In genomic region chr11:124172076-124172475, GRCh38 we compare ENCODE assay signal across 1 cellular context.
TF ChIP-seq lines count a peak whose summit lies in the region.

No MANE protein-coding gene starts in this region.

TF ChIP-seq in K562, 482 proteins besides CTCF, POLR2A, EP300 and RAD21:
- TF ChIP-seq L3MBTL2 (IDR thresholded peaks at IDR 0.05): peak; percentile 47
- TF ChIP-seq PKNOX1 (IDR thresholded peaks at IDR 0.05): peak; percentile 96
- no peak for TF ChIP-seq NFATC3 (IDR thresholded peaks at IDR 0.05)
- no peak for TF ChIP-seq JUND (IDR thresholded peaks at IDR 0.05; ENCODE audit: borderline replicate concordance, low read depth, low read length)
- TF ChIP-seq JUND (tag; IDR thresholded peaks at IDR 0.05; ENCODE audit: borderline replicate concordance, low read depth, low read length): no peak
- TF ChIP-seq ZFP91 (CRISPR knock-in tag; IDR thresholded peaks at IDR 0.05): no peak
- peak; percentile 41; the same call in 1 of the 2 replicates for TF ChIP-seq MGA (IDR thresholded peaks at IDR 0.05)
- TF ChIP-seq PBX2 (CRISPR knock-in tag; IDR thresholded peaks at IDR 0.05; ENCODE audit: low read depth): 0 out of 2 replicates have a peak, but pooled peaks have one; percentile 25
- TF ChIP-seq PBX2 (tag; conservative IDR thresholded peaks at IDR 0.05; ENCODE audit: low read depth): peak; percentile 64
- no peak for TF ChIP-seq SMAD2 (IDR thresholded peaks at IDR 0.05; ENCODE audit: low read depth, low read length)
- TF ChIP-seq MNT (conservative IDR thresholded peaks at IDR 0.05): 0 out of 4 replicates have a peak, but pooled peaks of 1 of the 2 experiments have one; percentile 15
- TF ChIP-seq EP400 (IDR thresholded peaks at IDR 0.05): 0 out of 2 replicates have a peak, but pooled peaks have one; percentile 20
- TF ChIP-seq THAP12 (CRISPR knock-in tag; IDR thresholded peaks at IDR 0.05): no peak
- no peak for TF ChIP-seq RBM25 (IDR thresholded peaks at IDR 0.05; ENCODE audit: low read depth, low read length, severe bottlenecking)
- TF ChIP-seq LEF1 (IDR thresholded peaks at IDR 0.05): peak; percentile 90
- peak; percentile 96 for TF ChIP-seq MEIS2 (IDR thresholded peaks at IDR 0.05; ENCODE audit: partially characterized antibody)
- TF ChIP-seq CEBPG (CRISPR knock-in tag; IDR thresholded peaks at IDR 0.05): no peak
- no peak for TF ChIP-seq CEBPG (tag; conservative IDR thresholded peaks at IDR 0.05 in 1 of 2, IDR thresholded peaks at IDR 0.05 in 1 of 2)
- peak; percentile 51; the same call in 1 of the 2 replicates for TF ChIP-seq RBFOX2 (IDR thresholded peaks at IDR 0.05; ENCODE audit: low read depth, low read length)
- TF ChIP-seq ELK1 (CRISPR knock-in tag; IDR thresholded peaks at IDR 0.05): no peak
- TF ChIP-seq RCOR1 (IDR thresholded peaks at IDR 0.05; ENCODE audit: borderline replicate concordance in 1 of 2, low read depth in 2 of 2, low read length in 2 of 2): no peak
- TF ChIP-seq NELFE (IDR thresholded peaks at IDR 0.05; ENCODE audit: insufficient read depth, insufficient read length): no peak
- TF ChIP-seq MAZ (CRISPR knock-in tag; conservative IDR thresholded peaks at IDR 0.05 in 1 of 2, IDR thresholded peaks at IDR 0.05 in 1 of 2): no peak
- no peak for TF ChIP-seq KDM1A (IDR thresholded peaks at IDR 0.05)
- TF ChIP-seq TAF9B (IDR thresholded peaks at IDR 0.05; ENCODE audit: partially characterized antibody): no peak
